14 cellular contexts compared by ENCODE assay signal in the genomic region with DNA sequence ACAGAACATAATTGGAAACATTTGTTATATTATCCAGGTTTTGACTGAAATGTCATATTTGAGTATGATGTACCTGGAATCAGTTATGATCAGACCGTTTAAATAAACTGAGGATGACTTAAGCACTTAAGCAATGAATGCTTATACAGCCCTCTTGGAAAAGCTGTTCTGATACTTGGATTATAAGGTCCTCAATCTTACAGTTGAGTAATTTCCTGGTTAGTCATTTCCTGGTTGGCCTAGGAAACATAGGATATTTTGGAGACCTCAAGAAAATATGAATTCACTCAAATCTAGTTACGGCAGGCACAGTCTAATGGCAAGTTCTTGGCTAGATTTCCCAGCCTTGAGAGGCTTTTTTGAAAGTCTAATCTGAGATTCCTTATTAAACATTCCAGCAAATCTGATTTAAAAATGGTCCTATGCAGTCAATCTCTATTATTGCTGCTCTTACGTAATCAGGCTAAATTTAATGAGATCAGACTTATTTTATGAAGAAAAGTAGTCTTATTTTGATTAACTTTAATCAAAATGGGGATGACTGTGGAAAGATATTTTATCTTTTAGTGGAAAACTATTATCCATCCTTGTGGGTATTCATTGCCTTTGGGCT.
DNase-seq lines count a peak whose midpoint lies in the region; ATAC-seq and TF ChIP-seq lines count a peak whose summit lies in the region.
"Had no signal": no experiment of that assay in that cellular context is flagged by ENCODE, and none has a peak within 500 bp of the region (broad histone marks: within the 10 kb centered on the region; RNA-seq: fewer than 3 reads in every experiment).

No MANE protein-coding gene starts in this region.

- WGBS in thyroid gland, 2 donors: 80 to 81% methylated on average over 3 of the region's 3 CpGs

- intact Hi-C loops in thyroid gland (cut with DNase I): no loop called here

- no peaks in the 10 kb centered on the region for H3K27me3 ChIP-seq in thyroid gland

- no peak overlapping the region for H3K27ac ChIP-seq in thyroid gland

- DNase-seq in A172 (ENCODE audit: low spot score) (peak; percentile 66), HFF-Myc (ENCODE audit: extremely low read depth, low read depth) (peak; percentile 41), amniotic stem cell (lab: John Stamatoyannopoulos, UW) (peak; percentile 31), foreskin fibroblast (peak; percentile 65 to 84), NCI-H1436 treated with DMSO at 0.1 percent for 48 hours (lab: John Stamatoyannopoulos, UW) (no peak), thyroid gland (no peak)
- DNase-seq: activated CD4-positive, alpha-beta memory T cell treated with anti-CD3 and anti-CD28 coated beads, Interleukin-2, amount 10 ng/mL, durations not matched to agents 7 days and 5 days; KG1; NCI-H748 treated with DMSO at 0.1 percent for 48 hours; small intestine; T1000 had no signal

- TF ChIP-seq CTCF in HFF-Myc (IDR thresholded peaks at IDR 0.05; ENCODE audit: low read depth, low read length, missing control alignments) (no peak), foreskin fibroblast (IDR thresholded peaks at IDR 0.05; ENCODE audit: low read depth, low read length) (no peak), thyroid gland (IDR thresholded peaks at IDR 0.05) (no peak)

- H3K36me3 ChIP-seq in thyroid gland: no peaks in the 10 kb centered on the region

- ATAC-seq in GM19324 (IDR thresholded peaks at IDR 0.05; ENCODE audit: low FRiP score, unreplicated experiment) (no peak), GM18502 (IDR thresholded peaks at IDR 0.05; ENCODE audit: poor library complexity, unreplicated experiment) (no peak)
- ATAC-seq: activated T-helper 17 cell treated with anti-CD3 and anti-CD28 coated beads, Interleukin-2, amount 50 U/mL, for 72 hours had no signal

- no peak overlapping the region for H3K4me3 ChIP-seq in HFF-Myc (replicated peaks; ENCODE audit: low read depth, low read length)
- H3K4me3 ChIP-seq in foreskin fibroblast (ENCODE audit: low read depth in 1 of 2, low read length in 2 of 2): no peak overlapping the region
- H3K4me3 ChIP-seq in thyroid gland (replicated peaks in 1 of 3): no peak overlapping the region

- no peaks in the 10 kb centered on the region for H3K9me3 ChIP-seq in thyroid gland

- no peaks in the 10 kb centered on the region for H3K4me1 ChIP-seq in thyroid gland

- no peak for TF ChIP-seq POLR2A in thyroid gland (IDR thresholded peaks at IDR 0.05)

Comparison
In these comparisons a context has a peak if more than half of its experiments do, and no peak if none do; other contexts are left out.
1. DNase-seq: peak in A172 (single experiment), HFF-Myc (single experiment), amniotic stem cell (single experiment) and foreskin fibroblast (2 of 2); none in NCI-H1436 treated with DMSO at 0.1 percent for 48 hours (single experiment) and thyroid gland (0 of 2).